Comparison of ENCODE assay signal across 13 cellular contexts in genomic region chr4:5760246-5760645, GRCh38. TPM values are rescaled to one million over a fixed set of nuclear protein-coding genes. Genes with fewer than 3 reads are reported as not detected.
"Had no signal": no experiment of that assay in that cellular context is flagged by ENCODE, and none has a peak within 500 bp of the region (broad histone marks: within the 10 kb centered on the region; RNA-seq: fewer than 3 reads in every experiment).

No MANE protein-coding gene starts in this region.

- DNase-seq: activated CD4-positive, alpha-beta T cell treated with anti-CD3 and anti-CD28 coated beads, Interleukin-2, amount 10 ng/mL, durations not matched to agents 7 days and 5 days; activated CD4-positive, CD25-positive, alpha-beta regulatory T cell; activated naive CD4-positive, alpha-beta T cell; anterior cingulate cortex; erythroblast; immature natural killer cell; small intestine; stimulated activated CD4-positive, alpha-beta T cell treated with anti-CD3 and anti-CD28 coated beads, Interleukin-4, amount 100 ng/mL, for 24 hours; stimulated activated naive CD4-positive, alpha-beta T cell; SW 1271 had no signal

- H3K9me3 Mint-ChIP-seq: activated CD4-positive, alpha-beta T cell treated with anti-CD3 and anti-CD28 coated beads, Interleukin-2, amount 10 ng/mL, durations not matched to agents 7 days and 5 days; immature natural killer cell; mesothelial cell of epicardium had no signal

- H3K4me3 ChIP-seq: tibial artery had no signal

- H3K9me3 ChIP-seq: neutrophil, tibial artery had no signal

- H3K4me1 Mint-ChIP-seq: immature natural killer cell, mesothelial cell of epicardium had no signal

- H3K27ac ChIP-seq: neutrophil, tibial artery had no signal

- H3K36me3 ChIP-seq: neutrophil had no signal

- H3K27me3 ChIP-seq: neutrophil, tibial artery had no signal

- H3K27ac Mint-ChIP-seq: activated CD4-positive, alpha-beta T cell treated with anti-CD3 and anti-CD28 coated beads, Interleukin-2, amount 10 ng/mL, durations not matched to agents 7 days and 5 days; immature natural killer cell; mesothelial cell of epicardium had no signal

- H3K4me1 ChIP-seq: tibial artery had no signal

- H3K4me3 Mint-ChIP-seq: activated CD4-positive, alpha-beta T cell treated with anti-CD3 and anti-CD28 coated beads, Interleukin-2, amount 10 ng/mL, durations not matched to agents 7 days and 5 days; immature natural killer cell; mesothelial cell of epicardium had no signal

- H3K36me3 Mint-ChIP-seq: immature natural killer cell had no signal

- H3K27me3 Mint-ChIP-seq: activated CD4-positive, alpha-beta T cell treated with anti-CD3 and anti-CD28 coated beads, Interleukin-2, amount 10 ng/mL, durations not matched to agents 7 days and 5 days had no signal

RNA-seq across cellular contexts. Expression of gene EVC, which starts 49.2 kb away (rescaled TPM):
- polyA plus RNA-seq: immature natural killer cell had no signal

RNA-seq across cellular contexts. Expression of gene EVC2, which starts 51.9 kb away (rescaled TPM):
- polyA plus RNA-seq: immature natural killer cell had no signal
